In genomic region chr20:50608750-50609104, GRCh38 we compare ENCODE assay signal across 27 cellular contexts.
"Had no signal": no experiment of that assay in that cellular context is flagged by ENCODE, and none has a peak within 500 bp of the region (broad histone marks: within the 10 kb centered on the region; RNA-seq: fewer than 3 reads in every experiment).

No MANE protein-coding gene starts in this region.

- ATAC-seq: natural killer cell, pancreas, sciatic nerve had no signal

- H3K36me3 ChIP-seq: left ventricle myocardium inferior, neural progenitor cell, pancreas, prostate gland, thyroid gland, transverse colon had no signal

- H3K9me3 ChIP-seq: left ventricle myocardium inferior, pancreas, prostate gland, stomach, testis, thyroid gland, transverse colon, upper lobe of left lung, vagina had no signal

- H3K4me1 ChIP-seq: neural progenitor cell, pancreas, prostate gland, stomach, thyroid gland, transverse colon, upper lobe of left lung, vagina had no signal

- H3K4me1 Mint-ChIP-seq: mesothelial cell of epicardium, naive B cell, natural killer cell, neural progenitor cell had no signal

- H3K9ac ChIP-seq: neural progenitor cell had no signal

- H3K4me3 ChIP-seq: hepatocyte, left ventricle myocardium inferior, lung, neural progenitor cell, pancreas, prostate gland, skin epidermis, stomach, testis, thyroid gland, transverse colon, upper lobe of left lung, vagina had no signal

- DNase-seq: islet precursor cell; left ventricle myocardium inferior; mesendoderm; naive B cell; natural killer cell; nephron progenitor cell; posterior cingulate gyrus; retina; stimulated activated CD4-positive, alpha-beta T cell treated with anti-CD3 and anti-CD28 coated beads, Interleukin-12 subunit alpha, Interleukin-12 subunit beta, amount 100 ng/mL, for 4 hours; stimulated activated CD4-positive, alpha-beta T cell treated with anti-CD3 and anti-CD28 coated beads, Interleukin-15, amount 100 ng/mL, for 24 hours; stimulated activated CD4-positive, alpha-beta T cell treated with anti-CD3 and anti-CD28 coated beads, Interleukin-2, amount 100 ng/mL, for 24 hours; stimulated activated CD4-positive, alpha-beta T cell treated with anti-CD3 and anti-CD28 coated beads, Interleukin-4, amount 100 ng/mL, for 1 hour; stimulated activated naive CD4-positive, alpha-beta T cell; stomach; testis; thyroid gland; transverse colon had no signal

- H3K27ac ChIP-seq: hepatocyte, left ventricle myocardium inferior, neural progenitor cell, pancreas, prostate gland, skin epidermis, stomach, testis, thyroid gland, transverse colon, upper lobe of left lung, vagina had no signal

- H3K27me3 ChIP-seq: hepatocyte, neural progenitor cell, pancreas, testis, thyroid gland, transverse colon, upper lobe of left lung, vagina had no signal

- H3K36me3 Mint-ChIP-seq: naive B cell, natural killer cell, neural progenitor cell had no signal

- H3K9me3 Mint-ChIP-seq: mesothelial cell of epicardium, naive B cell, natural killer cell, nephron progenitor cell, neural progenitor cell had no signal

- H3K27ac Mint-ChIP-seq: mesothelial cell of epicardium, natural killer cell, nephron progenitor cell, neural progenitor cell had no signal

- H3K4me3 Mint-ChIP-seq: mesothelial cell of epicardium, naive B cell, natural killer cell, nephron progenitor cell, neural progenitor cell had no signal
